Comparison of ENCODE assay signal across 23 cellular contexts in genomic region chr11:29305456-29306232, GRCh38.
"Had no signal": no experiment of that assay in that cellular context is flagged by ENCODE, and none has a peak within 500 bp of the region (broad histone marks: within the 10 kb centered on the region; RNA-seq: fewer than 3 reads in every experiment).

No MANE protein-coding gene starts in this region.

- H3K9me3 Mint-ChIP-seq: mesothelial cell of epicardium, neural progenitor cell had no signal

- DNase-seq: activated B cell treated with CpG ODN at 0.5 μM for 24 hours; activated CD4-positive, alpha-beta T cell treated with anti-CD3 and anti-CD28 coated beads for 36 hours; activated CD4-positive, alpha-beta T cell treated with anti-CD3 and anti-CD28 coated beads, Interleukin-2, amount 50 U/mL, for 4 hours; activated CD8-positive, alpha-beta memory T cell treated with anti-CD3 and anti-CD28 coated beads for 24 hours; activated CD8-positive, alpha-beta memory T cell treated with anti-CD3 and anti-CD28 coated beads, Interleukin-2, amount 50 U/mL, for 48 hours; activated naive CD4-positive, alpha-beta T cell treated with anti-CD3 and anti-CD28 coated beads for 36 hours; activated naive CD8-positive, alpha-beta T cell treated with anti-CD3 and anti-CD28 coated beads, Interleukin-2, amount 10 ng/mL, durations not matched to agents 7 days and 5 days; activated T-cell treated with anti-CD3 and anti-CD28 coated beads, Interleukin-2, amount 50 U/mL, for 48 hours; caudate nucleus; effector CD8-positive, alpha-beta T cell; hippocampal formation; left lung; naive thymus-derived CD8-positive, alpha-beta T cell; sigmoid colon; stimulated activated CD4-positive, alpha-beta T cell treated with anti-CD3 and anti-CD28 coated beads, Interleukin-2, amount 100 ng/mL, for 48 hours; stimulated activated naive CD4-positive, alpha-beta T cell treated with Interleukin-2 at 50 U/mL for 16 hours had no signal

- H3K4me3 ChIP-seq: left lung, lung, neural progenitor cell, sigmoid colon, thoracic aorta, vagina had no signal

- H3K4me1 ChIP-seq: left lung, neural progenitor cell, vagina had no signal

- H3K36me3 Mint-ChIP-seq: activated naive CD8-positive, alpha-beta T cell treated with anti-CD3 and anti-CD28 coated beads, Interleukin-2, amount 10 ng/mL, durations not matched to agents 7 days and 5 days; mesothelial cell of epicardium; naive thymus-derived CD8-positive, alpha-beta T cell; neural progenitor cell; type B pancreatic cell had no signal

- H3K36me3 ChIP-seq: left lung, neural progenitor cell, sigmoid colon, thoracic aorta, vagina had no signal

- H3K4me1 Mint-ChIP-seq: activated B cell treated with CpG ODN at 0.5 μM for 24 hours; activated CD4-positive, alpha-beta T cell treated with anti-CD3 and anti-CD28 coated beads for 36 hours; activated naive CD8-positive, alpha-beta T cell treated with anti-CD3 and anti-CD28 coated beads, Interleukin-2, amount 10 ng/mL, durations not matched to agents 7 days and 5 days; naive thymus-derived CD8-positive, alpha-beta T cell; neural progenitor cell had no signal

- H3K27me3 Mint-ChIP-seq: activated B cell treated with CpG ODN at 0.5 μM for 24 hours; activated CD4-positive, alpha-beta T cell treated with anti-CD3 and anti-CD28 coated beads for 36 hours; activated naive CD8-positive, alpha-beta T cell treated with anti-CD3 and anti-CD28 coated beads, Interleukin-2, amount 10 ng/mL, durations not matched to agents 7 days and 5 days; naive thymus-derived CD8-positive, alpha-beta T cell; type B pancreatic cell had no signal

- H3K27ac Mint-ChIP-seq: activated B cell treated with CpG ODN at 0.5 μM for 24 hours; activated CD4-positive, alpha-beta T cell treated with anti-CD3 and anti-CD28 coated beads for 36 hours; activated naive CD4-positive, alpha-beta T cell treated with anti-CD3 and anti-CD28 coated beads for 36 hours; activated naive CD8-positive, alpha-beta T cell treated with anti-CD3 and anti-CD28 coated beads, Interleukin-2, amount 10 ng/mL, durations not matched to agents 7 days and 5 days; mesothelial cell of epicardium; naive thymus-derived CD8-positive, alpha-beta T cell; neural progenitor cell; type B pancreatic cell had no signal

- ATAC-seq: activated CD4-positive, alpha-beta T cell treated with anti-CD3 and anti-CD28 coated beads for 36 hours; esophagus mucosa; left lung; naive thymus-derived CD8-positive, alpha-beta T cell had no signal

- H3K27ac ChIP-seq: left lung, neural progenitor cell, sigmoid colon, vagina had no signal

- H3K9me3 ChIP-seq: left lung, sigmoid colon, thoracic aorta, vagina had no signal

- H3K27me3 ChIP-seq: left lung, neural progenitor cell, sigmoid colon, vagina had no signal

- H3K4me3 Mint-ChIP-seq: activated B cell treated with CpG ODN at 0.5 μM for 24 hours; activated CD4-positive, alpha-beta T cell treated with anti-CD3 and anti-CD28 coated beads for 36 hours; activated naive CD4-positive, alpha-beta T cell treated with anti-CD3 and anti-CD28 coated beads for 36 hours; activated naive CD8-positive, alpha-beta T cell treated with anti-CD3 and anti-CD28 coated beads, Interleukin-2, amount 10 ng/mL, durations not matched to agents 7 days and 5 days; mesothelial cell of epicardium; naive thymus-derived CD8-positive, alpha-beta T cell; neural progenitor cell; type B pancreatic cell had no signal
